ENCODE assay signal across 7 cellular contexts in genomic region chr9:20625003-20625349, GRCh38. TPM values are rescaled to one million over a fixed set of nuclear protein-coding genes. Genes with fewer than 3 reads are reported as not detected.
DNase-seq lines count a peak whose midpoint lies in the region; TF ChIP-seq lines count a peak whose summit lies in the region.

No MANE protein-coding gene starts in this region.

- H3K4me1 Mint-ChIP-seq in Calu3 (ENCODE audit: low read depth, unreplicated experiment): peaks cover 10% of the 10 kb centered on the region

- no peaks in the 10 kb centered on the region for H3K36me3 ChIP-seq in OCI-LY1 (ENCODE audit: insufficient read depth, low read length)
- no peaks in the 10 kb centered on the region for H3K36me3 ChIP-seq in duodenal mucosa (ENCODE audit: control insufficient read depth in 1 of 2, insufficient read depth in 2 of 2, low read length in 2 of 2)
- no peaks in the 10 kb centered on the region for H3K36me3 ChIP-seq in osteoblast (ENCODE audit: insufficient read depth, low read length)

- H3K4me2 ChIP-seq in OCI-LY1 (ENCODE audit: low read length): peak overlapping the region; percentile 39; the same call in 1 of the 2 replicates
- peak overlapping the region; percentile 82 for H3K4me2 ChIP-seq in osteoblast (ENCODE audit: insufficient read depth, low read length)

- no peaks in the 10 kb centered on the region for H3K9me3 Mint-ChIP-seq in Calu3 (ENCODE audit: low read depth, unreplicated experiment)

- H3K36me3 Mint-ChIP-seq in Calu3 (ENCODE audit: insufficient read depth, unreplicated experiment): peaks cover 42% of the 10 kb centered on the region

- H4K20me1 ChIP-seq in OCI-LY1 (ENCODE audit: insufficient read depth, low read length): no peaks in the 10 kb centered on the region
- no peaks in the 10 kb centered on the region for H4K20me1 ChIP-seq in osteoblast (ENCODE audit: insufficient read depth, low read length)

- H3K9me2 ChIP-seq in OCI-LY1 (ENCODE audit: low read depth, low read length): no peaks in the 10 kb centered on the region

- H3K4me1 ChIP-seq in OCI-LY1 (ENCODE audit: insufficient read depth, low read length, severe bottlenecking) (peaks cover 33% of the 10 kb centered on the region), duodenal mucosa (ENCODE audit: control insufficient read depth in 1 of 2, insufficient read depth in 2 of 2, low read length in 2 of 2) (peaks cover 1 to 23% of the 10 kb centered on the region in 2 donors), osteoblast (ENCODE audit: insufficient read depth, low read length) (peaks cover 6% of the 10 kb centered on the region)

- no TSS peak for BruUV-seq in Calu3 (replicated peaks; lab: Mats Ljungman, UMichigan)

- intact Hi-C loops in Calu3 (cut with micrococcal nuclease; ENCODE audit: unreplicated experiment): loop anchor here (10.0 kb wide), 3 partner anchors 130 to 260 kb away; no protein-coding TSS in a partner anchor

- H3K79me2 ChIP-seq in OCI-LY1 (ENCODE audit: insufficient read depth, low read length) (no peaks in the 10 kb centered on the region), osteoblast (ENCODE audit: insufficient read depth, low read length) (no peaks in the 10 kb centered on the region)

- CTCF ChIA-PET in Calu3 (lab: Charles Lee): interaction anchor here (1.0 to 2.4 kb wide), 6 partner anchors 17 to 317 kb away, joined by 3 to 11 read pairs (median 4); partner anchors contain the start of gene FOCAD
- CTCF ChIA-PET in GM10248 (lab: Yijun Ruan, JAX): interaction anchor here (0.6 to 7.4 kb wide), 50 partner anchors 9 to 700 kb away, joined by 3 to 110 read pairs (median 4); partner anchors contain the start of gene FOCAD

- no peaks in the 10 kb centered on the region for H3K27me3 Mint-ChIP-seq in Calu3 (ENCODE audit: unreplicated experiment)

- no peak overlapping the region for H2AFZ ChIP-seq in OCI-LY1 (ENCODE audit: low read length)
- no peak overlapping the region for H2AFZ ChIP-seq in osteoblast (ENCODE audit: low read length)

- H3F3A ChIP-seq in OCI-LY1 (ENCODE audit: insufficient read depth, low read length): no peaks in the 10 kb centered on the region

- H3K27me3 ChIP-seq in OCI-LY1 (ENCODE audit: insufficient read depth, low read length) (no peaks in the 10 kb centered on the region), duodenal mucosa (ENCODE audit: control insufficient read depth in 1 of 2, insufficient read depth in 2 of 2, low read length in 2 of 2) (no peaks in the 10 kb centered on the region), osteoblast (ENCODE audit: insufficient read depth, low read length) (no peaks in the 10 kb centered on the region)

- H3K4me3 ChIP-seq in OCI-LY1 (ENCODE audit: low read depth, low read length, poor library complexity, severe bottlenecking) (peak overlapping the region; percentile 28), duodenal mucosa (ENCODE audit: low read depth in 1 of 2, low read length in 2 of 2) (peak overlapping the region; percentile 80 to 93), osteoblast (ENCODE audit: insufficient read depth, low read length) (peak overlapping the region; percentile 81)

- H3K9ac ChIP-seq in OCI-LY1 (ENCODE audit: low read length): no peak overlapping the region
- H3K9ac ChIP-seq in duodenal mucosa (ENCODE audit: low read depth in 1 of 2, low read length in 2 of 2): no peak overlapping the region

- TF ChIP-seq CTCF in Calu3 (IDR thresholded peaks at IDR 0.05; ENCODE audit: unreplicated experiment): no peak
- TF ChIP-seq CTCF in OCI-LY1 (IDR thresholded peaks at IDR 0.05; ENCODE audit: low read length): peak; percentile 4; the same call in 1 of the 2 replicates
- TF ChIP-seq CTCF in osteoblast (IDR thresholded peaks at IDR 0.05; ENCODE audit: extremely low read depth, low read depth, low read length): no peak
- no peak for TF ChIP-seq CTCF in GM10248 (IDR thresholded peaks at IDR 0.05; ENCODE audit: control extremely low read depth, extremely low read depth, low read depth, missing control alignments)

- H3K27ac ChIP-seq in OCI-LY1 (ENCODE audit: low read depth, low read length, poor library complexity, severe bottlenecking) (no peak overlapping the region), duodenal mucosa (ENCODE audit: low read depth, low read length) (no peak overlapping the region), osteoblast (ENCODE audit: low read depth, low read length) (no peak overlapping the region)

- no peaks in the 10 kb centered on the region for H3K9me3 ChIP-seq in OCI-LY1 (ENCODE audit: low read length)
- H3K9me3 ChIP-seq in duodenal mucosa (ENCODE audit: control insufficient read depth in 1 of 2, low read length in 2 of 2): no peaks in the 10 kb centered on the region
- H3K9me3 ChIP-seq in osteoblast (ENCODE audit: low read depth, low read length): no peaks in the 10 kb centered on the region

- POLR2A ChIA-PET in GM10248 (lab: Yijun Ruan, JAX): no interaction called here

- H3K4me3 Mint-ChIP-seq in Calu3 (ENCODE audit: low read depth, unreplicated experiment): peak overlapping the region; percentile 84

- H3K27ac Mint-ChIP-seq in Calu3 (ENCODE audit: unreplicated experiment): no peak overlapping the region

- DNase-seq in Calu3 (no peak), osteoblast (ENCODE audit: insufficient read length, low spot score, missing footprints) (no peak), cerebellum (ENCODE audit: low spot score) (no peak), GM10248 (ENCODE audit: extremely low spot score) (no peak), DMS153 treated with DMSO at 0.1 percent for 48 hours (lab: John Stamatoyannopoulos, UW; ENCODE audit: unreplicated experiment) (no peak)

RNA-seq across cellular contexts. Expression of gene MLLT3, which starts 2.7 kb away (rescaled TPM):
- total RNA-seq in Calu3 (2022): 22.9 and 23.1 TPM in 2 replicates
- total RNA-seq in osteoblast: 13.8 and 17.4 TPM in 2 replicates
- 63.4 TPM for total RNA-seq in cerebellum

RNA-seq across cellular contexts. Expression of gene FOCAD, which starts 59.1 kb away (rescaled TPM):
- total RNA-seq in Calu3 (2022): 22.5 and 23.8 TPM in 2 replicates
- total RNA-seq in osteoblast: 45.6 and 53.0 TPM in 2 replicates
- total RNA-seq in cerebellum: 97.0 TPM

Comparison
In these comparisons a context has a peak if more than half of its experiments do, and no peak if none do; other contexts are left out.
1. H3K4me3 ChIP-seq: peak in every context shown above with its lines; median percentile 86 in duodenal mucosa; 81 in osteoblast; 28 in OCI-LY1.